1 cellular context compared by ENCODE assay signal in genomic region chr1:161020573-161021167, GRCh38.
TF ChIP-seq lines count a peak whose summit lies in the region.

Gene F11R, minus strand, starts transcription at chr1:161021152. Its CDS starts 79 bp downstream, at chr1:161021073.

TF ChIP-seq in HepG2, 621 proteins besides CTCF, POLR2A, EP300 and RAD21 (continued from another document and continues in another):
- TF ChIP-seq KIAA2018 (CRISPR knock-in tag; IDR thresholded peaks at IDR 0.05; ENCODE audit: borderline replicate concordance) (no peak), TFDP2 (CRISPR knock-in tag; IDR thresholded peaks at IDR 0.05) (no peak), SRSF1 (optimal IDR thresholded peaks at IDR 0.05; ENCODE audit: low read depth, low read length) (peak; percentile 9), HNF1A (IDR thresholded peaks at IDR 0.05; ENCODE audit: low read depth) (no peak), HNF1A (CRISPR knock-in tag; IDR thresholded peaks at IDR 0.05; ENCODE audit: borderline replicate concordance) (no peak), ZBTB34 (CRISPR knock-in tag; IDR thresholded peaks at IDR 0.05) (no peak), ZSCAN25 (CRISPR knock-in tag; IDR thresholded peaks at IDR 0.05) (no peak), NR1H2 (CRISPR knock-in tag; IDR thresholded peaks at IDR 0.05; ENCODE audit: borderline replicate concordance, low read depth) (no peak), PTBP1 (IDR thresholded peaks at IDR 0.05; ENCODE audit: low read depth, low read length, poor library complexity, severe bottlenecking) (no peak), REPIN1 (CRISPR knock-in tag; IDR thresholded peaks at IDR 0.05; ENCODE audit: borderline replicate concordance, low read depth) (no peak), SP1 (IDR thresholded peaks at IDR 0.05) (no peak), SP1 (CRISPR knock-in tag; IDR thresholded peaks at IDR 0.05) (no peak; the same call in 1 of the 2 replicates), WIZ (CRISPR knock-in tag; IDR thresholded peaks at IDR 0.05) (peak; percentile 54; the same call in 1 of the 2 replicates), CBX5 (CRISPR knock-in tag; IDR thresholded peaks at IDR 0.05; ENCODE audit: borderline replicate concordance) (no peak), NCOR1 (IDR thresholded peaks at IDR 0.05; ENCODE audit: borderline replicate concordance, low read length) (no peak), TCF7 (IDR thresholded peaks at IDR 0.05; ENCODE audit: low read depth) (no peak), ZNF510 (CRISPR knock-in tag; IDR thresholded peaks at IDR 0.05; ENCODE audit: low read depth) (peak; percentile 77; the same call in 1 of the 2 replicates), MAFK (conservative IDR thresholded peaks at IDR 0.05 in 1 of 2, IDR thresholded peaks at IDR 0.05 in 1 of 2; ENCODE audit: low read length in 2 of 2) (no peak), GATAD2A (CRISPR knock-in tag; IDR thresholded peaks at IDR 0.05) (no peak), ZKSCAN5 (CRISPR knock-in tag; IDR thresholded peaks at IDR 0.05) (no peak), PHF21A (CRISPR knock-in tag; IDR thresholded peaks at IDR 0.05) (no peak), NR2F2 (IDR thresholded peaks at IDR 0.05; ENCODE audit: borderline replicate concordance, low read depth) (no peak), ZNF350 (CRISPR knock-in tag; IDR thresholded peaks at IDR 0.05; ENCODE audit: borderline replicate concordance, low read depth) (no peak; the same call in 1 of the 2 replicates), ZBTB10 (CRISPR knock-in tag; IDR thresholded peaks at IDR 0.05; ENCODE audit: borderline replicate concordance) (peak; percentile 20; the same call in 1 of the 2 replicates), AHDC1 (CRISPR knock-in tag; IDR thresholded peaks at IDR 0.05; ENCODE audit: borderline replicate concordance) (no peak), MYNN (CRISPR knock-in tag; IDR thresholded peaks at IDR 0.05; ENCODE audit: low read depth) (no peak), ZNF124 (CRISPR knock-in tag; IDR thresholded peaks at IDR 0.05) (no peak), SMAD9 (CRISPR knock-in tag; IDR thresholded peaks at IDR 0.05) (no peak), ZNF839 (CRISPR knock-in tag; IDR thresholded peaks at IDR 0.05; ENCODE audit: borderline replicate concordance) (no peak), CERS6 (CRISPR knock-in tag; IDR thresholded peaks at IDR 0.05) (no peak), ZNF3 (CRISPR knock-in tag; IDR thresholded peaks at IDR 0.05) (no peak)
